Comparison of ENCODE assay signal across 23 cellular contexts in genomic region chr9:77922587-77922986, GRCh38.
A peak's percentile ranks its signal among the peaks of the same experiment; 100 is the strongest.
DNase-seq lines count a peak whose midpoint lies in the region; ATAC-seq, FAIRE-seq and TF ChIP-seq lines count a peak whose summit lies in the region.
"Had no signal": no experiment of that assay in that cellular context is flagged by ENCODE, and none has a peak within 500 bp of the region (broad histone marks: within the 10 kb centered on the region; RNA-seq: fewer than 3 reads in every experiment).

No MANE protein-coding gene starts in this region.

- H3K9me3 Mint-ChIP-seq in astrocyte (ENCODE audit: unreplicated experiment), result no peaks in the 10 kb centered on the region
- H3K9me3 Mint-ChIP-seq: H9, HFFc6 had no signal

- H3K4me3 Mint-ChIP-seq in astrocyte (ENCODE audit: unreplicated experiment), result no peak overlapping the region
- H3K4me3 Mint-ChIP-seq: H9, HFFc6 had no signal

- no peaks in the 10 kb centered on the region for H3K27me3 Mint-ChIP-seq in astrocyte (ENCODE audit: low read depth, unreplicated experiment)

- FAIRE-seq in H54 (lab: Jason Lieb, UNC) (peak; percentile 95), astrocyte (lab: Jason Lieb, UNC) (no peak)
- FAIRE-seq: A204.1, D721Med had no signal

- peaks cover 4% of the 10 kb centered on the region for H3K36me3 ChIP-seq in astrocyte (ENCODE audit: insufficient read depth, low read length)
- H3K36me3 ChIP-seq in osteoblast (ENCODE audit: insufficient read depth, low read length), result peaks cover 3% of the 10 kb centered on the region
- H3K36me3 ChIP-seq in suprapubic skin, result peaks cover 2% of the 10 kb centered on the region

- no peak for TF ChIP-seq CTCF in astrocyte (IDR thresholded peaks at IDR 0.05; ENCODE audit: insufficient read depth, low read depth, low read length)
- no peak for TF ChIP-seq CTCF in fibroblast of pulmonary artery (IDR thresholded peaks at IDR 0.05; ENCODE audit: low read length, missing control alignments)
- TF ChIP-seq CTCF in osteoblast (IDR thresholded peaks at IDR 0.05; ENCODE audit: extremely low read depth, low read depth, low read length), result no peak
- no peak for TF ChIP-seq CTCF in suprapubic skin (IDR thresholded peaks at IDR 0.05)

- no peak overlapping the region for H3K9ac ChIP-seq in astrocyte (ENCODE audit: low read length)

- TF ChIP-seq POLR2A in H54 (IDR thresholded peaks at IDR 0.05; ENCODE audit: low read depth, low read length), result no peak
- no peak for TF ChIP-seq POLR2A in suprapubic skin (IDR thresholded peaks at IDR 0.05)

- peaks cover 40% of the 10 kb centered on the region for H3K79me2 ChIP-seq in astrocyte (ENCODE audit: insufficient read depth, low read length)
- H3K79me2 ChIP-seq in osteoblast (ENCODE audit: insufficient read depth, low read length), result peaks cover 62% of the 10 kb centered on the region

- WGBS in suprapubic skin, result 64% methylated on average over 5 of the region's 5 CpGs

- H2AFZ ChIP-seq in astrocyte (ENCODE audit: low read depth, low read length) (no peak overlapping the region), osteoblast (ENCODE audit: low read length) (no peak overlapping the region)

- H3K4me2 ChIP-seq in astrocyte (ENCODE audit: low read length) (no peak overlapping the region), osteoblast (ENCODE audit: insufficient read depth, low read length) (no peak overlapping the region)

- no peak overlapping the region for H3K4me3 ChIP-seq in astrocyte (ENCODE audit: insufficient read depth, low read depth, low read length)
- no peak overlapping the region for H3K4me3 ChIP-seq in fibroblast of pulmonary artery (replicated peaks; ENCODE audit: low read depth, low read length)
- no peak overlapping the region for H3K4me3 ChIP-seq in osteoblast (ENCODE audit: insufficient read depth, low read length)
- no peak overlapping the region for H3K4me3 ChIP-seq in suprapubic skin
- H3K4me3 ChIP-seq: Peyer's patch had no signal

- no peak for TF ChIP-seq EP300 in suprapubic skin (IDR thresholded peaks at IDR 0.05)

- H3K4me1 Mint-ChIP-seq in astrocyte (ENCODE audit: low read depth, unreplicated experiment), result peaks cover 30% of the 10 kb centered on the region

- DNase-seq in H54 (ENCODE audit: insufficient read length, low spot score), result no peak
- peak; percentile 78 for DNase-seq in astrocyte (ENCODE audit: low read depth)
- peak; percentile 87 for DNase-seq in fibroblast of pulmonary artery (ENCODE audit: low read depth)
- DNase-seq in osteoblast (ENCODE audit: insufficient read length, low spot score, missing footprints), result no peak
- DNase-seq in G401 (ENCODE audit: low spot score), result no peak
- no peak for DNase-seq in suprapubic skin (ENCODE audit: low spot score in 2 of 2)
- DNase-seq: DMS79; H9; HFFc6; MM.1S; NCI-H1048; NCI-H1417 treated with DMSO at 0.1 percent for 48 hours; NCI-H187; NCI-H2107; NCI-H2227 treated with DMSO at 0.1 percent for 48 hours; NCI-H524; NCI-H774; NK-92 treated with Interleukin-12 subunit alpha and Interleukin-12 subunit beta, amount 100 ng/mL, for 24 hours; Peyer's patch had no signal

- H4K20me1 ChIP-seq in astrocyte (ENCODE audit: insufficient read depth, low read length) (peaks cover 10% of the 10 kb centered on the region), osteoblast (ENCODE audit: insufficient read depth, low read length) (no peaks in the 10 kb centered on the region)

- H3K27ac Mint-ChIP-seq in astrocyte (ENCODE audit: unreplicated experiment), result no peak overlapping the region
- H3K27ac Mint-ChIP-seq: HFFc6 had no signal

- peaks cover 8% of the 10 kb centered on the region for H3K36me3 Mint-ChIP-seq in astrocyte (ENCODE audit: low read depth, unreplicated experiment)

- in situ Hi-C loops in G401 (cut with HindIII; ENCODE audit: low sequenced_read_pairs), result no loop called here

- H3K4me1 ChIP-seq in astrocyte (ENCODE audit: insufficient read depth, low read length) (peaks cover 18% of the 10 kb centered on the region), osteoblast (ENCODE audit: insufficient read depth, low read length) (peaks cover 24% of the 10 kb centered on the region), suprapubic skin (peaks cover 17% of the 10 kb centered on the region)
- H3K4me1 ChIP-seq: Peyer's patch had no signal

- ATAC-seq in GM19452 (IDR thresholded peaks at IDR 0.05; ENCODE audit: unreplicated experiment), result no peak

- H3K9me3 ChIP-seq in astrocyte (ENCODE audit: insufficient read depth, low read depth, low read length), result no peaks in the 10 kb centered on the region
- H3K9me3 ChIP-seq in osteoblast (ENCODE audit: low read depth, low read length), result no peaks in the 10 kb centered on the region
- H3K9me3 ChIP-seq in suprapubic skin, result no peaks in the 10 kb centered on the region
- H3K9me3 ChIP-seq: Peyer's patch had no signal

- H3K27ac ChIP-seq in astrocyte (ENCODE audit: low read depth, low read length) (no peak overlapping the region), osteoblast (ENCODE audit: low read depth, low read length) (peak overlapping the region; percentile 17), suprapubic skin (no peak overlapping the region)
- H3K27ac ChIP-seq: C4-2B, Peyer's patch had no signal

- H3K27me3 ChIP-seq in astrocyte (ENCODE audit: insufficient read depth, low read length) (no peaks in the 10 kb centered on the region), osteoblast (ENCODE audit: insufficient read depth, low read length) (no peaks in the 10 kb centered on the region), suprapubic skin (no peaks in the 10 kb centered on the region)
- H3K27me3 ChIP-seq: Peyer's patch had no signal

Comparison
In these comparisons a context has a peak if more than half of its experiments do, and no peak if none do; other contexts are left out.
1. DNase-seq: peak in astrocyte (single experiment) and fibroblast of pulmonary artery (single experiment); none in H54 (single experiment), osteoblast (single experiment), G401 (single experiment) and suprapubic skin (0 of 2).